Comparison of ENCODE assay signal across 1 cellular context in genomic region chr2:37196320-37197195, GRCh38.
A peak's percentile ranks its signal among the peaks of the same experiment; 100 is the strongest.
TF ChIP-seq lines count a peak whose summit lies in the region.

Gene CEBPZOS, plus strand, starts transcription at chr2:37196496. Its CDS starts 3,209 bp downstream, at chr2:37199705.

TF ChIP-seq in HepG2, 621 proteins besides CTCF, POLR2A, EP300 and RAD21 (continued from another document and continues in another):
- TF ChIP-seq, protein P1, sequence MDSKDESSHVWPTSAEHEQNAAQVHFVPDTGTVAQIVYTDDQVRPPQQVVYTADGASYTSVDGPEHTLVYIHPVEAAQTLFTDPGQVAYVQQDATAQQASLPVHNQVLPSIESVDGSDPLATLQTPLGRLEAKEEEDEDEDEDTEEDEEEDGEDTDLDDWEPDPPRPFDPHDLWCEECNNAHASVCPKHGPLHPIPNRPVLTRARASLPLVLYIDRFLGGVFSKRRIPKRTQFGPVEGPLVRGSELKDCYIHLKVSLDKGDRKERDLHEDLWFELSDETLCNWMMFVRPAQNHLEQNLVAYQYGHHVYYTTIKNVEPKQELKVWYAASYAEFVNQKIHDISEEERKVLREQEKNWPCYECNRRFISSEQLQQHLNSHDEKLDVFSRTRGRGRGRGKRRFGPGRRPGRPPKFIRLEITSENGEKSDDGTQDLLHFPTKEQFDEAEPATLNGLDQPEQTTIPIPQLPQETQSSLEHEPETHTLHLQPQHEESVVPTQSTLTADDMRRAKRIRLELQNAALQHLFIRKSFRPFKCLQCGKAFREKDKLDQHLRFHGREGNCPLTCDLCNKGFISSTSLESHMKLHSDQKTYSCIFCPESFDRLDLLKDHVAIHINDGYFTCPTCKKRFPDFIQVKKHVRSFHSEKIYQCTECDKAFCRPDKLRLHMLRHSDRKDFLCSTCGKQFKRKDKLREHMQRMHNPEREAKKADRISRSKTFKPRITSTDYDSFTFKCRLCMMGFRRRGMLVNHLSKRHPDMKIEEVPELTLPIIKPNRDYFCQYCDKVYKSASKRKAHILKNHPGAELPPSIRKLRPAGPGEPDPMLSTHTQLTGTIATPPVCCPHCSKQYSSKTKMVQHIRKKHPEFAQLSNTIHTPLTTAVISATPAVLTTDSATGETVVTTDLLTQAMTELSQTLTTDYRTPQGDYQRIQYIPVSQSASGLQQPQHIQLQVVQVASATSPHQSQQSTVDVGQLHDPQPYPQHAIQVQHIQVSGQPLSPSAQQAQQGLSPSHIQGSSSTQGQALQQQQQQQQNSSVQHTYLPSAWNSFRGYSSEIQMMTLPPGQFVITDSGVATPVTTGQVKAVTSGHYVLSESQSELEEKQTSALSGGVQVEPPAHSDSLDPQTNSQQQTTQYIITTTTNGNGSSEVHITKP (CRISPR knock-in tag; IDR thresholded peaks at IDR 0.05; ENCODE audit: low read depth) = no peak; the same call in 1 of the 2 replicates
- TF ChIP-seq ZBTB39 (CRISPR knock-in tag; IDR thresholded peaks at IDR 0.05) (no peak), CSRNP2 (CRISPR knock-in tag; conservative IDR thresholded peaks at IDR 0.05; ENCODE audit: low read depth) (no peak), PLRG1 (conservative IDR thresholded peaks at IDR 0.05) (no peak), ZNF451 (CRISPR knock-in tag; IDR thresholded peaks at IDR 0.05) (peak; percentile 73), ATF4 (CRISPR knock-in tag; IDR thresholded peaks at IDR 0.05) (no peak), GPN1 (CRISPR knock-in tag; IDR thresholded peaks at IDR 0.05; ENCODE audit: borderline replicate concordance) (peak; percentile 70; the same call in 1 of the 2 replicates), ZBTB46 (CRISPR knock-in tag; IDR thresholded peaks at IDR 0.05; ENCODE audit: borderline replicate concordance) (0 out of 2 replicates have a peak, but pooled peaks have one; percentile 59), ZBTB25 (CRISPR knock-in tag; IDR thresholded peaks at IDR 0.05) (peak; percentile 68), ZNF260 (CRISPR knock-in tag; IDR thresholded peaks at IDR 0.05; ENCODE audit: borderline replicate concordance, low read depth) (no peak), ZNF383 (CRISPR knock-in tag; IDR thresholded peaks at IDR 0.05; ENCODE audit: borderline replicate concordance) (no peak), ZNF160 (CRISPR knock-in tag; IDR thresholded peaks at IDR 0.05) (peak; percentile 91; the same call in 1 of the 2 replicates), MXD3 (CRISPR knock-in tag; IDR thresholded peaks at IDR 0.05) (peak; percentile 94), CC2D1A (CRISPR knock-in tag; IDR thresholded peaks at IDR 0.05) (no peak), JUND (CRISPR knock-in tag; IDR thresholded peaks at IDR 0.05) (no peak; the same call in 1 of the 2 replicates), KLF15 (CRISPR knock-in tag; IDR thresholded peaks at IDR 0.05; ENCODE audit: borderline replicate concordance) (peak; percentile 68; the same call in 1 of the 2 replicates), SMYD3 (CRISPR knock-in tag; IDR thresholded peaks at IDR 0.05) (peak; percentile 95), BCLAF1 (IDR thresholded peaks at IDR 0.05) (no peak), ZNF121 (CRISPR knock-in tag; IDR thresholded peaks at IDR 0.05) (0 out of 2 replicates have a peak, but pooled peaks have one; percentile 28), ZBTB8A (CRISPR knock-in tag; IDR thresholded peaks at IDR 0.05; ENCODE audit: borderline replicate concordance, low read depth) (peak; percentile 70; the same call in 1 of the 2 replicates), ZNF780A (CRISPR knock-in tag; IDR thresholded peaks at IDR 0.05) (no peak), ZNF616 (CRISPR knock-in tag; IDR thresholded peaks at IDR 0.05; ENCODE audit: low read depth) (peak; percentile 92; the same call in 1 of the 2 replicates), ARHGAP35 (CRISPR knock-in tag; IDR thresholded peaks at IDR 0.05; ENCODE audit: borderline replicate concordance) (peak; percentile 92), FOXM1 (CRISPR knock-in tag; IDR thresholded peaks at IDR 0.05) (no peak), MYNN (CRISPR knock-in tag; IDR thresholded peaks at IDR 0.05; ENCODE audit: low read depth) (no peak; the same call in 1 of the 2 replicates)
- TF ChIP-seq, protein P2, sequence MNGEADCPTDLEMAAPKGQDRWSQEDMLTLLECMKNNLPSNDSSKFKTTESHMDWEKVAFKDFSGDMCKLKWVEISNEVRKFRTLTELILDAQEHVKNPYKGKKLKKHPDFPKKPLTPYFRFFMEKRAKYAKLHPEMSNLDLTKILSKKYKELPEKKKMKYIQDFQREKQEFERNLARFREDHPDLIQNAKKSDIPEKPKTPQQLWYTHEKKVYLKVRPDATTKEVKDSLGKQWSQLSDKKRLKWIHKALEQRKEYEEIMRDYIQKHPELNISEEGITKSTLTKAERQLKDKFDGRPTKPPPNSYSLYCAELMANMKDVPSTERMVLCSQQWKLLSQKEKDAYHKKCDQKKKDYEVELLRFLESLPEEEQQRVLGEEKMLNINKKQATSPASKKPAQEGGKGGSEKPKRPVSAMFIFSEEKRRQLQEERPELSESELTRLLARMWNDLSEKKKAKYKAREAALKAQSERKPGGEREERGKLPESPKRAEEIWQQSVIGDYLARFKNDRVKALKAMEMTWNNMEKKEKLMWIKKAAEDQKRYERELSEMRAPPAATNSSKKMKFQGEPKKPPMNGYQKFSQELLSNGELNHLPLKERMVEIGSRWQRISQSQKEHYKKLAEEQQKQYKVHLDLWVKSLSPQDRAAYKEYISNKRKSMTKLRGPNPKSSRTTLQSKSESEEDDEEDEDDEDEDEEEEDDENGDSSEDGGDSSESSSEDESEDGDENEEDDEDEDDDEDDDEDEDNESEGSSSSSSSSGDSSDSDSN (CRISPR knock-in tag; IDR thresholded peaks at IDR 0.05) = peak; percentile 99
- TF ChIP-seq, protein P3, sequence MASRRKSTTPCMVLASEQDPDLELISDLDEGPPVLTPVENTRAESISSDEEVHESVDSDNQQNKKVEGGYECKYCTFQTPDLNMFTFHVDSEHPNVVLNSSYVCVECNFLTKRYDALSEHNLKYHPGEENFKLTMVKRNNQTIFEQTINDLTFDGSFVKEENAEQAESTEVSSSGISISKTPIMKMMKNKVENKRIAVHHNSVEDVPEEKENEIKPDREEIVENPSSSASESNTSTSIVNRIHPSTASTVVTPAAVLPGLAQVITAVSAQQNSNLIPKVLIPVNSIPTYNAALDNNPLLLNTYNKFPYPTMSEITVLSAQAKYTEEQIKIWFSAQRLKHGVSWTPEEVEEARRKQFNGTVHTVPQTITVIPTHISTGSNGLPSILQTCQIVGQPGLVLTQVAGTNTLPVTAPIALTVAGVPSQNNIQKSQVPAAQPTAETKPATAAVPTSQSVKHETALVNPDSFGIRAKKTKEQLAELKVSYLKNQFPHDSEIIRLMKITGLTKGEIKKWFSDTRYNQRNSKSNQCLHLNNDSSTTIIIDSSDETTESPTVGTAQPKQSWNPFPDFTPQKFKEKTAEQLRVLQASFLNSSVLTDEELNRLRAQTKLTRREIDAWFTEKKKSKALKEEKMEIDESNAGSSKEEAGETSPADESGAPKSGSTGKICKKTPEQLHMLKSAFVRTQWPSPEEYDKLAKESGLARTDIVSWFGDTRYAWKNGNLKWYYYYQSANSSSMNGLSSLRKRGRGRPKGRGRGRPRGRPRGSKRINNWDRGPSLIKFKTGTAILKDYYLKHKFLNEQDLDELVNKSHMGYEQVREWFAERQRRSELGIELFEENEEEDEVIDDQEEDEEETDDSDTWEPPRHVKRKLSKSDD (CRISPR knock-in tag; IDR thresholded peaks at IDR 0.05; ENCODE audit: low read depth) = peak; percentile 88
- TF ChIP-seq, protein P4, sequence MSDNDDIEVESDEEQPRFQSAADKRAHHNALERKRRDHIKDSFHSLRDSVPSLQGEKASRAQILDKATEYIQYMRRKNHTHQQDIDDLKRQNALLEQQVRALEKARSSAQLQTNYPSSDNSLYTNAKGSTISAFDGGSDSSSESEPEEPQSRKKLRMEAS (IDR thresholded peaks at IDR 0.05) = peak; percentile 97
